In the genomic region with DNA sequence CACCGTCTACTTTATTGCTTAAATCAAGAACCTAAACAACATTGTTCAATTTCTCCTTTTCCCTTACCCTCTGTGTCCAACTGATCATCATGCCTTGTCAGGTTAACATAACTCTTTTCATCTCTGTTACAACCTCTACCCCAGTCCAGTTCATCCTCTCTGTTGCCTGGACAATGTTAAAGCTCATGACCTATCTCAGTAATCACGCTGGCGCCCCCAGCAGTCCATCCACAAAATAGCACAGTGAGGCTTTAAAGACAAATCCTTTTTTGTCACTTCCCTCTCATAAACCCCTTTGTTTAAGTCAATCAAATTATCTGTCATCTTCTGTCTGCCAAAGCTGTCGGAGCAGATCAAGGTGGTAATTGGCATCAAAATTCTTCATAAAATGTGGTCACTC, we compare ENCODE assay signal across 10 cellular contexts.
DNase-seq lines count a peak whose midpoint lies in the region; ATAC-seq and TF ChIP-seq lines count a peak whose summit lies in the region.
"Had no signal": no experiment of that assay in that cellular context is flagged by ENCODE, and none has a peak within 500 bp of the region (broad histone marks: within the 10 kb centered on the region; RNA-seq: fewer than 3 reads in every experiment).

No MANE protein-coding gene starts in this region.

- H3K36me3 Mint-ChIP-seq in stimulated activated memory B cell treated with anti-CD40 and anti-IgM and Interleukin-4, amounts not matched to agents 10 μg/mL and 1 μg/mL and 100 μg/mL, for 72 hours = peaks cover 68% of the 10 kb centered on the region

- H3K27me3 Mint-ChIP-seq in stimulated activated memory B cell treated with anti-CD40 and anti-IgM and Interleukin-4, amounts not matched to agents 10 μg/mL and 1 μg/mL and 100 μg/mL, for 72 hours = no peaks in the 10 kb centered on the region
- H3K27me3 Mint-ChIP-seq: stimulated activated naive CD8-positive, alpha-beta T cell treated with anti-CD3 and anti-CD28 coated beads, Interleukin-15, Interleukin-2, amounts not matched to agents 100 ng/mL and 50 ng/mL, for 24 hours had no signal

- peak in 1 of 2 donors; percentile 54 for ATAC-seq in left cardiac atrium
- ATAC-seq in HG02870 (IDR thresholded peaks at IDR 0.05; ENCODE audit: unreplicated experiment) = no peak
- no peak for ATAC-seq in stimulated activated memory B cell treated with anti-CD40 and anti-IgM and Interleukin-4, amounts not matched to agents 10 μg/mL and 1 μg/mL and 100 μg/mL, for 72 hours

- H3K4me1 ChIP-seq in HEK293 (ENCODE audit: control insufficient read depth, insufficient read depth, low read length) = no peaks in the 10 kb centered on the region
- H3K4me1 ChIP-seq in Peyer's patch = no peaks in the 10 kb centered on the region

- no peak for TF ChIP-seq POLR2A in Peyer's patch (IDR thresholded peaks at IDR 0.05)

- intact Hi-C loops in left cardiac atrium (cut with DNase I) = loop anchor here in 1 of 2 donors (10.0 kb wide), 1 partner anchor 120 kb away; no protein-coding TSS in a partner anchor

- H3K36me3 ChIP-seq in HEK293 (ENCODE audit: control insufficient read depth in 2 of 2, insufficient read depth in 1 of 2, low read length in 2 of 2) = peaks cover 0 to 24% of the 10 kb centered on the region in 2 experiments; a peak in 2 of 3 replicates
- H3K36me3 ChIP-seq in Peyer's patch = no peaks in the 10 kb centered on the region

- H3K4me3 ChIP-seq in HEK293 (ENCODE audit: low read depth, low read length) (no peak overlapping the region), Peyer's patch (no peak overlapping the region)
- H3K4me3 ChIP-seq: SK-N-MC had no signal

- H3K4me1 Mint-ChIP-seq in stimulated activated memory B cell treated with anti-CD40 and anti-IgM and Interleukin-4, amounts not matched to agents 10 μg/mL and 1 μg/mL and 100 μg/mL, for 72 hours = peaks cover 5% of the 10 kb centered on the region

- H3K9me3 ChIP-seq in HEK293 (ENCODE audit: control insufficient read depth, insufficient read depth, low read depth, low read length) (no peaks in the 10 kb centered on the region), Peyer's patch (no peaks in the 10 kb centered on the region)

- no peak overlapping the region for H3K27ac Mint-ChIP-seq in stimulated activated memory B cell treated with anti-CD40 and anti-IgM and Interleukin-4, amounts not matched to agents 10 μg/mL and 1 μg/mL and 100 μg/mL, for 72 hours
- H3K27ac Mint-ChIP-seq: stimulated activated naive CD8-positive, alpha-beta T cell treated with anti-CD3 and anti-CD28 coated beads, Interleukin-15, Interleukin-2, amounts not matched to agents 100 ng/mL and 50 ng/mL, for 24 hours had no signal

- TF ChIP-seq CTCF in HEK293 (tag by site-specific recombination; IDR thresholded peaks at IDR 0.05) (no peak), Peyer's patch (IDR thresholded peaks at IDR 0.05) (peak in 5 of 6 experiments; percentile 7 to 37 (median 22))

- CTCF ChIA-PET in HEK293 (lab: Yijun Ruan, JAX) = interaction anchor here (0.5 to 2.4 kb wide), 29 partner anchors 9 to 1733 kb away, joined by 3 to 12 read pairs (median 4); no protein-coding TSS in a partner anchor

- no peaks in the 10 kb centered on the region for H3K9me3 Mint-ChIP-seq in stimulated activated memory B cell treated with anti-CD40 and anti-IgM and Interleukin-4, amounts not matched to agents 10 μg/mL and 1 μg/mL and 100 μg/mL, for 72 hours
- H3K9me3 Mint-ChIP-seq: stimulated activated naive CD8-positive, alpha-beta T cell treated with anti-CD3 and anti-CD28 coated beads, Interleukin-15, Interleukin-2, amounts not matched to agents 100 ng/mL and 50 ng/mL, for 24 hours had no signal

- POLR2A ChIA-PET in HEK293 (lab: Yijun Ruan, JAX) = interaction anchor here (0.9 kb wide), 1 partner anchor 14 kb away, joined by 3 read pairs; no protein-coding TSS in a partner anchor

- no peak overlapping the region for H3K4me3 Mint-ChIP-seq in stimulated activated memory B cell treated with anti-CD40 and anti-IgM and Interleukin-4, amounts not matched to agents 10 μg/mL and 1 μg/mL and 100 μg/mL, for 72 hours
- H3K4me3 Mint-ChIP-seq: stimulated activated naive CD8-positive, alpha-beta T cell treated with anti-CD3 and anti-CD28 coated beads, Interleukin-15, Interleukin-2, amounts not matched to agents 100 ng/mL and 50 ng/mL, for 24 hours had no signal

- DNase-seq in DMS 273 treated with DMSO at 0.1 percent for 48 hours (lab: John Stamatoyannopoulos, UW) (peak; percentile 21), Peyer's patch (peak in 2 of 3 donors; percentile 40 to 64), left cardiac atrium (peak; percentile 35)
- peak in 3 of 4 experiments; percentile 20 to 39 (median 31) for DNase-seq in activated naive CD4-positive, alpha-beta T cell (lab: John Stamatoyannopoulos, UW)
- peak; percentile 55 for DNase-seq in stimulated activated CD4-positive, alpha-beta T cell treated with anti-CD3 and anti-CD28 coated beads, Interleukin-1b, Interleukin-23, amount 100 ng/mL, for 48 hours

- H3K27ac ChIP-seq in HEK293 (ENCODE audit: extremely low read depth, low read depth, low read length) = no peak overlapping the region
- no peak overlapping the region for H3K27ac ChIP-seq in Peyer's patch
- H3K27ac ChIP-seq: SK-N-MC had no signal

- no peaks in the 10 kb centered on the region for H3K27me3 ChIP-seq in Peyer's patch

TF ChIP-seq in HEK293, 187 proteins besides CTCF, POLR2A, EP300 and RAD21:
- no peak for TF ChIP-seq BCL11A (tag by site-specific recombination; IDR thresholded peaks at IDR 0.05; ENCODE audit: low read depth)
- no peak for TF ChIP-seq ZNF530 (tag by site-specific recombination; IDR thresholded peaks at IDR 0.05; ENCODE audit: low read depth)
- TF ChIP-seq ZNF654 (tag by site-specific recombination; IDR thresholded peaks at IDR 0.05; ENCODE audit: low read depth) = peak; percentile 52
